ENCODE assay signal across 20 cellular contexts in genomic region chr14:92717571-92718042, GRCh38. TPM values are rescaled to one million over a fixed set of nuclear protein-coding genes. Genes with fewer than 3 reads are reported as not detected.
DNase-seq lines count a peak whose midpoint lies in the region; ATAC-seq and TF ChIP-seq lines count a peak whose summit lies in the region.
"Had no signal": no experiment of that assay in that cellular context is flagged by ENCODE, and none has a peak within 500 bp of the region (broad histone marks: within the 10 kb centered on the region; RNA-seq: fewer than 3 reads in every experiment).

No MANE protein-coding gene starts in this region.

- H3K4me1 ChIP-seq in Loucy (ENCODE audit: insufficient read depth, low read length, poor library complexity, severe bottlenecking) (peaks cover 19% of the 10 kb centered on the region), smooth muscle cell (ENCODE audit: low read depth) (no peaks in the 10 kb centered on the region), lower lobe of right lung (peaks cover 15% of the 10 kb centered on the region), A673 (ENCODE audit: insufficient read depth, low read length, poor library complexity, severe bottlenecking) (no peaks in the 10 kb centered on the region)
- H3K4me1 ChIP-seq: HAP-1, uterus had no signal

- no peaks in the 10 kb centered on the region for H3K9me3 ChIP-seq in Loucy (ENCODE audit: insufficient read depth, low read depth, low read length)
- H3K9me3 ChIP-seq in smooth muscle cell (replicated peaks; ENCODE audit: low read depth) = no peaks in the 10 kb centered on the region
- no peaks in the 10 kb centered on the region for H3K9me3 ChIP-seq in lower lobe of right lung
- no peaks in the 10 kb centered on the region for H3K9me3 ChIP-seq in A673 (ENCODE audit: low read depth, low read length, poor library complexity, severe bottlenecking)
- H3K9me3 ChIP-seq: gastroesophageal sphincter, HAP-1, uterus had no signal

- no peak overlapping the region for H3K4me3 Mint-ChIP-seq in activated T-cell treated with anti-CD3 and anti-CD28 coated beads, Interleukin-2, amount 50 U/mL, for 72 hours
- H3K4me3 Mint-ChIP-seq: stimulated activated naive CD8-positive, alpha-beta T cell treated with anti-CD3 and anti-CD28 coated beads, Interleukin-15, Interleukin-2, amounts not matched to agents 100 ng/mL and 50 ng/mL, for 24 hours had no signal

- H4K20me1 ChIP-seq in Loucy (ENCODE audit: insufficient read depth, low read length, poor library complexity, severe bottlenecking) (no peaks in the 10 kb centered on the region), smooth muscle cell (ENCODE audit: low read depth) (peaks cover 15% of the 10 kb centered on the region)

- H3K4me1 Mint-ChIP-seq in activated T-cell treated with anti-CD3 and anti-CD28 coated beads, Interleukin-2, amount 50 U/mL, for 72 hours (ENCODE audit: low read depth) = no peaks in the 10 kb centered on the region

- BruUV-seq in A673 (replicated peaks; lab: Mats Ljungman, UMichigan) = no TSS peak

- intact Hi-C loops in lower lobe of right lung (cut with DNase I) = no loop called here
- intact Hi-C loops in A673 (cut with micrococcal nuclease; ENCODE audit: unreplicated experiment) = no loop called here

- H2AFZ ChIP-seq in Loucy (ENCODE audit: low read length) = peak overlapping the region; percentile 35
- no peak overlapping the region for H2AFZ ChIP-seq in smooth muscle cell (ENCODE audit: low read depth)

- H3K4me3 ChIP-seq in Loucy (ENCODE audit: low read length, poor library complexity, severe bottlenecking) (peak overlapping the region; percentile 53), fibroblast of the aortic adventitia (ENCODE audit: low read depth, low read length) (no peak overlapping the region), smooth muscle cell (no peak overlapping the region), lower lobe of right lung (no peak overlapping the region), A673 (ENCODE audit: low read depth, low read length, poor library complexity, severe bottlenecking) (no peak overlapping the region)
- H3K4me3 ChIP-seq: gastroesophageal sphincter, HAP-1, skin epidermis, uterus had no signal

- DNase-seq in activated T-cell treated with anti-CD3 and anti-CD28 coated beads, Interleukin-2, amount 50 U/mL, for 72 hours = peak; percentile 29 to 32
- no peak for DNase-seq in activated T-cell treated with anti-CD3 and anti-CD28 coated beads, Interleukin-2, amount 50 U/mL, for 1 hour
- DNase-seq in fibroblast of the aortic adventitia (ENCODE audit: low read depth) = peak; percentile 19
- DNase-seq in smooth muscle cell (lab: John Stamatoyannopoulos, UW; ENCODE audit: unreplicated experiment) = no peak
- DNase-seq in lower lobe of right lung = no peak
- DNase-seq in A673 (ENCODE audit: low spot score) = no peak
- DNase-seq: activated CD8-positive, alpha-beta memory T cell treated with anti-CD3 and anti-CD28 coated beads for 24 hours; activated naive CD4-positive, alpha-beta T cell treated with anti-CD3 and anti-CD28 coated beads, Interleukin-2, amount 50 U/mL, for 16 hours; caudate nucleus; midbrain; NCI-H187 treated with DMSO at 0.1 percent for 48 hours; NCI-H510A treated with DMSO at 0.1 percent for 48 hours; nucleus accumbens; uterus had no signal

- no peaks in the 10 kb centered on the region for H3F3A ChIP-seq in Loucy (ENCODE audit: low read depth)
- peaks cover 3% of the 10 kb centered on the region for H3F3A ChIP-seq in smooth muscle cell (ENCODE audit: low read depth)

- POLR2A ChIA-PET in A673 (lab: Charles Lee; ENCODE audit: low non-redundant PET) = no interaction called here

- H3K4me2 ChIP-seq in Loucy (ENCODE audit: low read depth, low read length, poor library complexity, severe bottlenecking) (peak overlapping the region; percentile 62), smooth muscle cell (no peak overlapping the region)

- peak; percentile 80 to 89 for ATAC-seq in activated T-cell treated with anti-CD3 and anti-CD28 coated beads, Interleukin-2, amount 50 U/mL, for 72 hours (replicated peaks in 1 of 2)
- ATAC-seq in lower lobe of right lung (no peak), GM21737 (IDR thresholded peaks at IDR 0.05; ENCODE audit: unreplicated experiment) (no peak)
- ATAC-seq: gastroesophageal sphincter had no signal

- H3K27me3 Mint-ChIP-seq in activated T-cell treated with anti-CD3 and anti-CD28 coated beads, Interleukin-2, amount 50 U/mL, for 72 hours (ENCODE audit: low read depth) = no peaks in the 10 kb centered on the region
- H3K27me3 Mint-ChIP-seq: stimulated activated naive CD8-positive, alpha-beta T cell treated with anti-CD3 and anti-CD28 coated beads, Interleukin-15, Interleukin-2, amounts not matched to agents 100 ng/mL and 50 ng/mL, for 24 hours had no signal

- H3K27ac Mint-ChIP-seq in activated T-cell treated with anti-CD3 and anti-CD28 coated beads, Interleukin-2, amount 50 U/mL, for 72 hours = no peak overlapping the region
- H3K27ac Mint-ChIP-seq: stimulated activated naive CD8-positive, alpha-beta T cell treated with anti-CD3 and anti-CD28 coated beads, Interleukin-15, Interleukin-2, amounts not matched to agents 100 ng/mL and 50 ng/mL, for 24 hours had no signal

- H3K27me3 ChIP-seq in Loucy (ENCODE audit: insufficient read depth, low read length, poor library complexity, severe bottlenecking) = no peaks in the 10 kb centered on the region
- H3K27me3 ChIP-seq in smooth muscle cell (ENCODE audit: low read depth) = no peaks in the 10 kb centered on the region
- no peaks in the 10 kb centered on the region for H3K27me3 ChIP-seq in lower lobe of right lung (ENCODE audit: low read depth)
- no peaks in the 10 kb centered on the region for H3K27me3 ChIP-seq in A673 (replicated peaks; ENCODE audit: insufficient read depth, low read depth, low read length, poor library complexity)
- H3K27me3 ChIP-seq: gastroesophageal sphincter, uterus had no signal

- peaks cover 0 to 2% of the 10 kb centered on the region in 2 donors for H3K36me3 Mint-ChIP-seq in activated T-cell treated with anti-CD3 and anti-CD28 coated beads, Interleukin-2, amount 50 U/mL, for 72 hours (ENCODE audit: insufficient read depth in 2 of 2)

- no peaks in the 10 kb centered on the region for H3K9me3 Mint-ChIP-seq in activated T-cell treated with anti-CD3 and anti-CD28 coated beads, Interleukin-2, amount 50 U/mL, for 72 hours
- H3K9me3 Mint-ChIP-seq: stimulated activated naive CD8-positive, alpha-beta T cell treated with anti-CD3 and anti-CD28 coated beads, Interleukin-15, Interleukin-2, amounts not matched to agents 100 ng/mL and 50 ng/mL, for 24 hours had no signal

- H3K27ac ChIP-seq in smooth muscle cell (ENCODE audit: low read depth) = peak overlapping the region; percentile 42
- no peak overlapping the region for H3K27ac ChIP-seq in lower lobe of right lung
- H3K27ac ChIP-seq in A673 (ENCODE audit: low read depth, low read length, poor library complexity, severe bottlenecking) = no peak overlapping the region
- H3K27ac ChIP-seq: gastroesophageal sphincter, uterus had no signal

- 50% methylated on average over 11 of the region's 11 CpGs for WGBS in smooth muscle cell (ENCODE audit: low lambda C conversion rate)

- no peaks in the 10 kb centered on the region for H3K9me2 ChIP-seq in Loucy (replicated peaks; ENCODE audit: low read depth, low read length)

- no peaks in the 10 kb centered on the region for H3K36me3 ChIP-seq in Loucy (ENCODE audit: insufficient read depth, low read length)
- H3K36me3 ChIP-seq in smooth muscle cell (ENCODE audit: low read depth) = no peaks in the 10 kb centered on the region
- peaks cover 28% of the 10 kb centered on the region for H3K36me3 ChIP-seq in lower lobe of right lung
- H3K36me3 ChIP-seq in A673 (ENCODE audit: insufficient read depth, low read length, poor library complexity, severe bottlenecking) = no peaks in the 10 kb centered on the region
- H3K36me3 ChIP-seq: HAP-1, uterus had no signal

- CTCF ChIA-PET in A673 (lab: Charles Lee) = no interaction called here

- H3K79me2 ChIP-seq in Loucy (ENCODE audit: insufficient read depth, low read length) = no peaks in the 10 kb centered on the region
- H3K79me2 ChIP-seq in smooth muscle cell (ENCODE audit: low read depth) = peaks cover 7% of the 10 kb centered on the region

- TF ChIP-seq CTCF in Loucy (conservative IDR thresholded peaks at IDR 0.05; ENCODE audit: low read length) (no peak), fibroblast of the aortic adventitia (IDR thresholded peaks at IDR 0.05; ENCODE audit: insufficient read depth, low read length) (no peak), smooth muscle cell (IDR thresholded peaks at IDR 0.05; ENCODE audit: borderline replicate concordance, insufficient read depth, poor library complexity, severe bottlenecking) (no peak), lower lobe of right lung (IDR thresholded peaks at IDR 0.05) (no peak), A673 (conservative IDR thresholded peaks at IDR 0.05; ENCODE audit: low read depth, low read length) (no peak)

- H3K9ac ChIP-seq in Loucy (ENCODE audit: low read depth, low read length, poor library complexity, severe bottlenecking) (peak overlapping the region; percentile 52), smooth muscle cell (ENCODE audit: low read depth) (no peak overlapping the region)

RNA-seq across cellular contexts. Expression of gene LGMN, which starts 30.8 kb away (rescaled TPM):
- 1 to 10 TPM; 2.5 to 4.7 TPM for total RNA-seq in activated T-cell treated with anti-CD3 and anti-CD28 coated beads, Interleukin-2, amount 50 U/mL, for 72 hours
- total RNA-seq in fibroblast of the aortic adventitia (ENCODE audit: low replicate concordance) = 28.6 and 44.0 TPM in 2 replicates
- 110 and 124 TPM in 2 replicates for total RNA-seq in smooth muscle cell
- 111 and 133 TPM in 2 replicates for polyA plus RNA-seq in smooth muscle cell
- total RNA-seq in lower lobe of right lung = 158 TPM
- total RNA-seq in A673 (2021) = 34.6 and 39.8 TPM in 2 replicates

Comparison
In these comparisons a context has a peak if more than half of its experiments do, and no peak if none do; other contexts are left out.
1. DNase-seq: peak in activated T-cell treated with anti-CD3 and anti-CD28 coated beads, Interleukin-2, amount 50 U/mL, for 72 hours (2 of 2) and fibroblast of the aortic adventitia (single experiment); none in activated T-cell treated with anti-CD3 and anti-CD28 coated beads, Interleukin-2, amount 50 U/mL, for 1 hour (single experiment), smooth muscle cell (single experiment), lower lobe of right lung (single experiment) and A673 (single experiment).
2. ATAC-seq: peak in activated T-cell treated with anti-CD3 and anti-CD28 coated beads, Interleukin-2, amount 50 U/mL, for 72 hours (2 of 2); none in lower lobe of right lung (0 of 2) and GM21737 (single experiment).